19 cellular contexts compared by ENCODE assay signal in the genomic region with DNA sequence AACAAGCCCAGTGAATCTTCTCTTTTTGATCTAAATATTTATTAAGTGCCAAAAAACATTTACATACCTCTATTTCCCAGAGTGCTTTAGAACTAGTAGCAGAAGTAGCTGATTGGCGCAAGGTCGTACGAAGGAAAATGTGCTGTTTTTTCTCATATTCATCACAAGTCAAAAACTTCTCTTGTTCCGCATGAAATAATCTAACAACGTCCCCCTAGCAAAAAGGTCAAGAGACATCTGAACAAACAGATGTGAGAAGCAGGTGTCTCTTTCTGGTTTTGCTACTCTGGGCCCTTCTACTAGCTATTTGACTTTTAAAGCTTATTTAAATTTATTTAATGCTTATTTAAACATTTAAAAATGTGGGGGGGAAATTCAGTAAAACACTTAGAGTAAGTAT.
"Had no signal": no experiment of that assay in that cellular context is flagged by ENCODE, and none has a peak within 500 bp of the region (broad histone marks: within the 10 kb centered on the region; RNA-seq: fewer than 3 reads in every experiment).

No MANE protein-coding gene starts in this region.

- DNase-seq: activated CD4-positive, alpha-beta memory T cell treated with anti-CD3 and anti-CD28 coated beads, Interleukin-2, amount 10 ng/mL, durations not matched to agents 7 days and 5 days; activated CD4-positive, alpha-beta T cell treated with anti-CD3 and anti-CD28 coated beads, Interleukin-2, amount 10 ng/mL, durations not matched to agents 24 days and 14 days; activated effector memory CD4-positive, alpha-beta T cell treated with Interleukin-2 at 50 U/mL for 16 hours; activated naive CD4-positive, alpha-beta T cell treated with anti-CD3 and anti-CD28 coated beads for 36 hours; activated naive CD8-positive, alpha-beta T cell treated with anti-CD3 and anti-CD28 coated beads, Interleukin-2, amount 10 ng/mL, durations not matched to agents 7 days and 5 days; activated T-cell treated with anti-CD3 and anti-CD28 coated beads, Interleukin-2, amount 50 U/mL, for 72 hours; amygdala; cerebellar nuclear complex; cortex of kidney; endodermal cell; heart right ventricle; islet precursor cell; left cardiac atrium; midbrain; stimulated activated CD4-positive, alpha-beta T cell treated with anti-CD3 and anti-CD28 coated beads, Interleukin-4, amount 100 ng/mL, for 1 hour; stimulated activated naive CD8-positive, alpha-beta T cell treated with anti-CD3 and anti-CD28 coated beads, Interleukin-15, Interleukin-2, amounts not matched to agents 100 U/mL and 50 U/mL, for 24 hours had no signal

- H3K9me3 ChIP-seq: heart right ventricle had no signal

- H3K27me3 ChIP-seq: heart right ventricle had no signal

- H3K27ac ChIP-seq: heart right ventricle, VCaP had no signal

- ATAC-seq: activated CD4-positive, CD25-positive, alpha-beta regulatory T cell treated with anti-CD3 and anti-CD28 coated beads, Interleukin-2, amount 50 U/mL, for 24 hours; activated T-cell treated with anti-CD3 and anti-CD28 coated beads, Interleukin-2, amount 50 U/mL, for 72 hours; heart right ventricle; left cardiac atrium; natural killer cell treated with Interleukin-12 subunit alpha and Interleukin-12 subunit beta and Interleukin-15 and Interleukin-18, amount 100 ng/mL, for 72 hours; stimulated activated naive CD8-positive, alpha-beta T cell treated with anti-CD3 and anti-CD28 coated beads, Interleukin-15, Interleukin-2, amounts not matched to agents 100 U/mL and 50 U/mL, for 24 hours had no signal

- H3K4me1 ChIP-seq: heart right ventricle had no signal

- H3K4me3 ChIP-seq: heart right ventricle had no signal
